1 cellular context compared by ENCODE assay signal in genomic region chr7:5397657-5398237, GRCh38.
TF ChIP-seq lines count a peak whose summit lies in the region.

No MANE protein-coding gene starts in this region.

TF ChIP-seq in HCT116, 20 proteins besides CTCF, POLR2A, EP300 and RAD21 (continued from another document):
- TF ChIP-seq, protein P1, sequence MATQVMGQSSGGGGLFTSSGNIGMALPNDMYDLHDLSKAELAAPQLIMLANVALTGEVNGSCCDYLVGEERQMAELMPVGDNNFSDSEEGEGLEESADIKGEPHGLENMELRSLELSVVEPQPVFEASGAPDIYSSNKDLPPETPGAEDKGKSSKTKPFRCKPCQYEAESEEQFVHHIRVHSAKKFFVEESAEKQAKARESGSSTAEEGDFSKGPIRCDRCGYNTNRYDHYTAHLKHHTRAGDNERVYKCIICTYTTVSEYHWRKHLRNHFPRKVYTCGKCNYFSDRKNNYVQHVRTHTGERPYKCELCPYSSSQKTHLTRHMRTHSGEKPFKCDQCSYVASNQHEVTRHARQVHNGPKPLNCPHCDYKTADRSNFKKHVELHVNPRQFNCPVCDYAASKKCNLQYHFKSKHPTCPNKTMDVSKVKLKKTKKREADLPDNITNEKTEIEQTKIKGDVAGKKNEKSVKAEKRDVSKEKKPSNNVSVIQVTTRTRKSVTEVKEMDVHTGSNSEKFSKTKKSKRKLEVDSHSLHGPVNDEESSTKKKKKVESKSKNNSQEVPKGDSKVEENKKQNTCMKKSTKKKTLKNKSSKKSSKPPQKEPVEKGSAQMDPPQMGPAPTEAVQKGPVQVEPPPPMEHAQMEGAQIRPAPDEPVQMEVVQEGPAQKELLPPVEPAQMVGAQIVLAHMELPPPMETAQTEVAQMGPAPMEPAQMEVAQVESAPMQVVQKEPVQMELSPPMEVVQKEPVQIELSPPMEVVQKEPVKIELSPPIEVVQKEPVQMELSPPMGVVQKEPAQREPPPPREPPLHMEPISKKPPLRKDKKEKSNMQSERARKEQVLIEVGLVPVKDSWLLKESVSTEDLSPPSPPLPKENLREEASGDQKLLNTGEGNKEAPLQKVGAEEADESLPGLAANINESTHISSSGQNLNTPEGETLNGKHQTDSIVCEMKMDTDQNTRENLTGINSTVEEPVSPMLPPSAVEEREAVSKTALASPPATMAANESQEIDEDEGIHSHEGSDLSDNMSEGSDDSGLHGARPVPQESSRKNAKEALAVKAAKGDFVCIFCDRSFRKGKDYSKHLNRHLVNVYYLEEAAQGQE (IDR thresholded peaks at IDR 0.05; ENCODE audit: low read depth): no peak
- TF ChIP-seq POLR2AphosphoS5 (IDR thresholded peaks at IDR 0.05; ENCODE audit: low read depth, low read length) (no peak), CBX3 (IDR thresholded peaks at IDR 0.05; ENCODE audit: low read depth) (no peak), EZH2phosphoT487 (IDR thresholded peaks at IDR 0.05; ENCODE audit: borderline replicate concordance) (no peak), ZFX (IDR thresholded peaks at IDR 0.05) (no peak), ZNF274 (IDR thresholded peaks at IDR 0.05; ENCODE audit: low read depth, low read length) (no peak), FOSL1 (IDR thresholded peaks at IDR 0.05; ENCODE audit: low read depth) (no peak), SP1 (IDR thresholded peaks at IDR 0.05; ENCODE audit: low read depth) (no peak), SIN3A (IDR thresholded peaks at IDR 0.05; ENCODE audit: low read depth) (no peak), CEBPB (IDR thresholded peaks at IDR 0.05; ENCODE audit: low read depth) (no peak), MAX (IDR thresholded peaks at IDR 0.05) (no peak), EGR1 (IDR thresholded peaks at IDR 0.05; ENCODE audit: low read depth) (no peak)
- TF ChIP-seq, protein P2, sequence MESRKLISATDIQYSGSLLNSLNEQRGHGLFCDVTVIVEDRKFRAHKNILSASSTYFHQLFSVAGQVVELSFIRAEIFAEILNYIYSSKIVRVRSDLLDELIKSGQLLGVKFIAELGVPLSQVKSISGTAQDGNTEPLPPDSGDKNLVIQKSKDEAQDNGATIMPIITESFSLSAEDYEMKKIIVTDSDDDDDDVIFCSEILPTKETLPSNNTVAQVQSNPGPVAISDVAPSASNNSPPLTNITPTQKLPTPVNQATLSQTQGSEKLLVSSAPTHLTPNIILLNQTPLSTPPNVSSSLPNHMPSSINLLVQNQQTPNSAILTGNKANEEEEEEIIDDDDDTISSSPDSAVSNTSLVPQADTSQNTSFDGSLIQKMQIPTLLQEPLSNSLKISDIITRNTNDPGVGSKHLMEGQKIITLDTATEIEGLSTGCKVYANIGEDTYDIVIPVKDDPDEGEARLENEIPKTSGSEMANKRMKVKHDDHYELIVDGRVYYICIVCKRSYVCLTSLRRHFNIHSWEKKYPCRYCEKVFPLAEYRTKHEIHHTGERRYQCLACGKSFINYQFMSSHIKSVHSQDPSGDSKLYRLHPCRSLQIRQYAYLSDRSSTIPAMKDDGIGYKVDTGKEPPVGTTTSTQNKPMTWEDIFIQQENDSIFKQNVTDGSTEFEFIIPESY (IDR thresholded peaks at IDR 0.05; ENCODE audit: extremely low read depth, insufficient replicate concordance, low read length): no peak
